ENCODE assay signal across 29 cellular contexts in genomic region chr7:149816267-149816751, GRCh38. TPM values are rescaled to one million over a fixed set of nuclear protein-coding genes. Genes with fewer than 3 reads are reported as not detected.
"Had no signal": no experiment of that assay in that cellular context is flagged by ENCODE, and none has a peak within 500 bp of the region (broad histone marks: within the 10 kb centered on the region; RNA-seq: fewer than 3 reads in every experiment).

No MANE protein-coding gene starts in this region.

- FAIRE-seq: colon, endothelial cell of umbilical vein, pancreas had no signal

- H3K36me3 Mint-ChIP-seq: naive thymus-derived CD8-positive, alpha-beta T cell had no signal

- H3K27me3 ChIP-seq: heart left ventricle, hepatocyte, pancreas, transverse colon, upper lobe of right lung, uterus had no signal

- H3K4me3 Mint-ChIP-seq: dendritic cell treated with granulocyte-macrophage colony-stimulating factor and Interleukin-4, amounts not matched to agents 40 ng/mL and 50 ng/mL, for 4 days; naive thymus-derived CD8-positive, alpha-beta T cell; nephron progenitor cell; stimulated activated naive CD8-positive, alpha-beta T cell treated with anti-CD3 and anti-CD28 coated beads, Interleukin-15, amount 100 ng/mL, for 72 hours had no signal

- H3K4me3 ChIP-seq: esophagus muscularis mucosa, gastroesophageal sphincter, heart left ventricle, hepatocyte, lower lobe of right lung, pancreas, smooth muscle cell, suprapubic skin, transverse colon, upper lobe of right lung, uterus had no signal

- ATAC-seq: foreskin keratinocyte; gastroesophageal sphincter; heart left ventricle; left colon; left ventricle myocardium superior; lower lobe of right lung; naive thymus-derived CD8-positive, alpha-beta T cell; pancreas; sciatic nerve; stimulated activated naive CD8-positive, alpha-beta T cell treated with anti-CD3 and anti-CD28 coated beads, Interleukin-15, amount 100 ng/mL, for 72 hours; upper lobe of right lung had no signal

- H3K27ac ChIP-seq: esophagus muscularis mucosa, foreskin keratinocyte, gastroesophageal sphincter, heart left ventricle, hepatocyte, lower lobe of right lung, pancreas, suprapubic skin, transverse colon, upper lobe of right lung, uterus had no signal

- DNase-seq: effector memory CD4-positive, alpha-beta T cell; left colon; left ventricle myocardium superior; nephron progenitor cell; occipital lobe; stimulated activated CD4-positive, alpha-beta T cell treated with anti-CD3 and anti-CD28 coated beads, Interleukin-12 subunit alpha, Interleukin-12 subunit beta, amount 100 ng/mL, for 4 hours; stimulated activated CD4-positive, alpha-beta T cell treated with anti-CD3 and anti-CD28 coated beads, Interleukin-1b, Interleukin-23, amount 100 ng/mL, for 48 hours; stimulated activated CD4-positive, alpha-beta T cell treated with anti-CD3 and anti-CD28 coated beads, Interleukin-4, amount 100 ng/mL, for 1 hour; stimulated activated CD8-positive, alpha-beta memory T cell treated with anti-CD3 and anti-CD28 coated beads, Interleukin-4, amount 100 ng/mL, for 48 hours; stimulated activated naive CD4-positive, alpha-beta T cell; stimulated activated naive CD8-positive, alpha-beta T cell treated with anti-CD3 and anti-CD28 coated beads, Interleukin-15, amount 100 ng/mL, for 72 hours; transverse colon; uterus had no signal

- H3K4me1 ChIP-seq: esophagus muscularis mucosa, foreskin keratinocyte, gastroesophageal sphincter, heart left ventricle, lower lobe of right lung, pancreas, suprapubic skin, upper lobe of right lung, uterus had no signal

- H3K4me2 ChIP-seq: hepatocyte, smooth muscle cell had no signal

- H3K9me3 ChIP-seq: esophagus muscularis mucosa, gastroesophageal sphincter, heart left ventricle, lower lobe of right lung, pancreas, suprapubic skin, transverse colon, upper lobe of right lung, uterus had no signal

- H3K27me3 Mint-ChIP-seq: dendritic cell treated with granulocyte-macrophage colony-stimulating factor and Interleukin-4, amounts not matched to agents 40 ng/mL and 50 ng/mL, for 4 days; naive thymus-derived CD8-positive, alpha-beta T cell; stimulated activated naive CD8-positive, alpha-beta T cell treated with anti-CD3 and anti-CD28 coated beads, Interleukin-15, amount 100 ng/mL, for 72 hours had no signal

- H3K36me3 ChIP-seq: esophagus muscularis mucosa, gastroesophageal sphincter, heart left ventricle, lower lobe of right lung, pancreas, suprapubic skin, transverse colon, upper lobe of right lung, uterus had no signal

- H3K9me3 Mint-ChIP-seq: dendritic cell treated with granulocyte-macrophage colony-stimulating factor and Interleukin-4, amounts not matched to agents 40 ng/mL and 50 ng/mL, for 4 days; naive thymus-derived CD8-positive, alpha-beta T cell; nephron progenitor cell; stimulated activated naive CD8-positive, alpha-beta T cell treated with anti-CD3 and anti-CD28 coated beads, Interleukin-15, amount 100 ng/mL, for 72 hours had no signal

- H3K27ac Mint-ChIP-seq: dendritic cell treated with granulocyte-macrophage colony-stimulating factor and Interleukin-4, amounts not matched to agents 40 ng/mL and 50 ng/mL, for 4 days; naive thymus-derived CD8-positive, alpha-beta T cell; nephron progenitor cell; stimulated activated naive CD8-positive, alpha-beta T cell treated with anti-CD3 and anti-CD28 coated beads, Interleukin-15, amount 100 ng/mL, for 72 hours had no signal

RNA-seq across cellular contexts. Expression of gene ZNF467, which starts 42.9 kb away (rescaled TPM):
- total RNA-seq: kidney epithelial cell had no signal
